Comparison of ENCODE assay signal across 1 cellular context in the genomic region with DNA sequence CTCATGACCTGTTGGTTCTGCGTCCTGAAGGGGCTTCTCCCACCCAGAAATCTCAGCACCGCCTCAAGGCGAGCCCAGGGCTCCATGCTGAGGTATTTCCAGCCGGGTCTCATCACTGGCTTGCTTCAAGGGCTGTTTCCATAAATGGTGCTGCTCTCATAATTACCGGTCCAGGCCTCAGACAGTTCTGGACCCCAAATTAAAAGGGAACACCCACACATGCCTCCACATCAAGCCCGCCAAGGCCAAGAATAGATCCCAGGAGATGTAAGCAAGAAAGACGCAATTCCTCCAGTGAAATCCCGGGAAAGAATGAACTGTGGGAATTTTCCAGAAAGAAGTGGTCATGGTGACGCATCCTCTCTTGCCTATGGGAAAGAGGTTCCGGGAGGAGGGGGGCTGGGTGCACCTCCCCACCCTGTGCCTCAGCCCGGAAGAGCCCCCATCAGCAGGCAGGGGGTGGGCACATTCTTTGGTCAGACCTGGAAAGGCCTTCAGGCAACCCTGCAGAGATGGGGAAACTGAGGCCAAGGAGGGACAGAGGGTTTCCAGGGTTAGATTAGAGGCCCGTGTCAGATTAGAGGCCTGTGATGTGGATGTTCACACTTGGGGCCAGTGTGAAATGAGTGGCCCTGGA. TPM values are rescaled to one million over a fixed set of nuclear protein-coding genes. Genes with fewer than 3 reads are reported as not detected.
"Had no signal": no experiment of that assay in that cellular context is flagged by ENCODE, and none has a peak within 500 bp of the region (broad histone marks: within the 10 kb centered on the region; RNA-seq: fewer than 3 reads in every experiment).

No MANE protein-coding gene starts in this region.

RNA-seq across cellular contexts. Expression of a gene that starts 7.4 kb away (rescaled TPM):
- total RNA-seq: MCF 10A had no signal
